ENCODE assay signal across 8 cellular contexts in the genomic region with DNA sequence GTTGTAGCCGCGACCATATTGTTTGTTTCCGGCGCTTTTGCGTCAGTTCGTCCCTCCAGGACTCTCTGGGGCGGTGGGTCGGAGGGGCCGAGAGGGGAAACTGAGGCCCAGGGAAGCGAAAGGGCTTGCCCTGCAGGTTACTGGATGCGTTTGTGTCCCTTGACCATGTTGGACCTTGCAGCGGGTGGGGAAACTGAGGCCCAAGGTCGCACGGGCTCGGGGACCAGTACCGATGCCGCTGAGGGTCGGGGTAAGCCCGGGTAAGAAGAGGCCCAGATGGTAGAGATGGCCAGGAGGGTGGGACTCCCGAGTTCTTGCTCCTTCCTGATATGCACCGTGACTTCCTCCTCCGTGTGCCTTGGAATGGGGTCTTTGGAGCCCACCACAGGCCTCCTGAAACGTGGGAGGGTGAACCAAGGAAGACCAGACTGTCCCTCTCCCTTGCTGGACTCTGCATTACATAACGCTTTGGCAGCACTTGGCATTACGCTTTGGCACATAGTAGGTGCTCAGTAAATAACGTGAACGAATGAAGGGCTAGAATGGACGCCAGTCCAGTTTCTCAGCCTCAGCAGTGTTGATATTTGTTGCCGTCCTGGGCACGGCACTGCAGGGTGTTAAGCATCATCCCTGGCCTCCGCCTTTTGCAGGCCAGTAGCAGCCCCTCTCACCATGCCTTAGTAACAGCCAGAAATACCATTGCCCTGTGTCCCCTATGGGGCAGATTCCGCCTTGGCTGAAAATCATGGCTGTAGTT. TPM values are rescaled to one million over a fixed set of nuclear protein-coding genes. Genes with fewer than 3 reads are reported as not detected.
DNase-seq lines count a peak whose midpoint lies in the region; ATAC-seq and TF ChIP-seq lines count a peak whose summit lies in the region.

No MANE protein-coding gene starts in this region.

- intact Hi-C loops in esophagus muscularis mucosa (cut with DNase I): no loop called here
- intact Hi-C loops in psoas muscle (cut with DNase I): loop anchor here (5.0 kb wide), 1 partner anchor 54 kb away; a partner anchor contains a TSS

- peak overlapping the region; percentile 72 for H3K4me3 ChIP-seq in GM12865 (ENCODE audit: low read depth, low read length)
- peak overlapping the region; percentile 78 to 98 (median 88) for H3K4me3 ChIP-seq in esophagus muscularis mucosa
- H3K4me3 ChIP-seq in psoas muscle: peak overlapping the region; percentile 80

- H3K4me1 ChIP-seq in esophagus muscularis mucosa: peaks cover 35 to 44% (median 40%) of the 10 kb centered on the region in 4 donors
- peaks cover 23% of the 10 kb centered on the region for H3K4me1 ChIP-seq in psoas muscle

- no peaks in the 10 kb centered on the region for H3K9me3 ChIP-seq in esophagus muscularis mucosa
- H3K9me3 ChIP-seq in psoas muscle: no peaks in the 10 kb centered on the region

- ATAC-seq in psoas muscle (no peak), GM21825 (IDR thresholded peaks at IDR 0.05; ENCODE audit: unreplicated experiment) (no peak)

- H3K27me3 ChIP-seq in esophagus muscularis mucosa: no peaks in the 10 kb centered on the region
- H3K27me3 ChIP-seq in psoas muscle (ENCODE audit: insufficient read depth in 3 of 3, low read length in 2 of 3): no peaks in the 10 kb centered on the region

- TF ChIP-seq EP300 in esophagus muscularis mucosa (IDR thresholded peaks at IDR 0.05): no peak

- H3K36me3 ChIP-seq in esophagus muscularis mucosa: no peaks in the 10 kb centered on the region
- no peaks in the 10 kb centered on the region for H3K36me3 ChIP-seq in psoas muscle (ENCODE audit: insufficient read depth in 1 of 2, low read depth in 1 of 2)

- no peak for TF ChIP-seq POLR2A in esophagus muscularis mucosa (IDR thresholded peaks at IDR 0.05; ENCODE audit: low read depth)

- peak overlapping the region; percentile 79 to 94 (median 92) for H3K27ac ChIP-seq in esophagus muscularis mucosa (replicated peaks in 1 of 4)
- peak overlapping the region; percentile 94 for H3K27ac ChIP-seq in psoas muscle

- WGBS in esophagus muscularis mucosa: 24% methylated on average over 10 of the region's 32 CpGs
- WGBS in psoas muscle, 3 donors: 10 to 11% (median 11%) methylated on average over 32 of the region's 32 CpGs

- TF ChIP-seq CTCF in GM12865 (IDR thresholded peaks at IDR 0.05; ENCODE audit: insufficient read depth, low read depth, low read length, missing control alignments) (no peak), esophagus muscularis mucosa (IDR thresholded peaks at IDR 0.05) (no peak), psoas muscle (IDR thresholded peaks at IDR 0.05) (no peak)

- peak; percentile 21 for DNase-seq in GM12865 (ENCODE audit: low read depth)
- no peak for DNase-seq in esophagus muscularis mucosa (ENCODE audit: extremely low spot score)
- DNase-seq in psoas muscle: no peak
- no peak for DNase-seq in central memory CD4-positive, alpha-beta T cell
- DNase-seq in DMS79 (lab: John Stamatoyannopoulos, UW): no peak
- DNase-seq in NCI-H510A treated with DMSO at 0.1 percent for 48 hours (lab: John Stamatoyannopoulos, UW): no peak

TF ChIP-seq in PFSK-1, 5 proteins besides CTCF, POLR2A, EP300 and RAD21:
- TF ChIP-seq FOXP2 (optimal IDR thresholded peaks at IDR 0.05; ENCODE audit: borderline replicate concordance, extremely low read depth, extremely low read length, insufficient read depth) (no peak), POLR2AphosphoS5 (IDR thresholded peaks at IDR 0.05; ENCODE audit: low read depth, low read length) (0 out of 2 replicates have a peak, but pooled peaks have one; percentile 14)

RNA-seq across cellular contexts. Expression of a gene that starts 0.7 kb away (rescaled TPM):
- 51.4 TPM for polyA plus RNA-seq in PFSK-1 (2012; ENCODE audit: insufficient read length, low read depth)
- total RNA-seq in esophagus muscularis mucosa (10 to 100 TPM in 1 of 4 donors, 1 to 10 TPM in 3; 4.6 to 14.6 (median 7.6) TPM), psoas muscle (10 to 100 TPM in 1 of 4 donors, 1 to 10 TPM in 3; 5.6 to 10.3 (median 7.7) TPM)
- 10 to 100 TPM in 1 of 3 donors, 1 to 10 TPM in 2; 5.9 to 12.8 (median 6.4) TPM for polyA plus RNA-seq in psoas muscle

RNA-seq across cellular contexts. Expression of a gene that starts 2.8 kb away (rescaled TPM):
- polyA plus RNA-seq in PFSK-1 (2012; ENCODE audit: insufficient read length, low read depth): 214 TPM
- total RNA-seq in esophagus muscularis mucosa (10 to 100 TPM; 49.4 to 77.2 (median 59.5) TPM), psoas muscle (10 to 100 TPM; 16.0 to 26.6 (median 21.6) TPM)
- 10 to 100 TPM; 18.2 to 85.6 (median 27.1) TPM for polyA plus RNA-seq in psoas muscle

RNA-seq across cellular contexts. Expression of a gene that starts 54.4 kb away (rescaled TPM):
- 152 TPM for polyA plus RNA-seq in PFSK-1 (2012; ENCODE audit: insufficient read length, low read depth)
- total RNA-seq in esophagus muscularis mucosa (100 to 1,000 TPM in 2 of 4 donors, 10 to 100 TPM in 2; 65.2 to 190 (median 98.8) TPM), psoas muscle (100 to 1,000 TPM; 120 to 170 (median 132) TPM)
- polyA plus RNA-seq in psoas muscle: 100 to 1,000 TPM; 110 to 274 (median 191) TPM

RNA-seq across cellular contexts. Expression of a gene that starts 59.8 kb away (rescaled TPM):
- polyA plus RNA-seq in PFSK-1 (2012; ENCODE audit: insufficient read length, low read depth): 40.2 TPM
- 1 to 10 TPM; 5.3 to 9.2 (median 7.6) TPM for total RNA-seq in esophagus muscularis mucosa
- 10 to 100 TPM; 10.3 to 16.4 (median 13.2) TPM for total RNA-seq in psoas muscle
- polyA plus RNA-seq in psoas muscle: 10 to 100 TPM in 1 of 3 donors, 1 to 10 TPM in 2; 7.4 to 12.4 (median 9.7) TPM
